9 cellular contexts compared by ENCODE assay signal in genomic region chr3:37907906-37908305, GRCh38. TPM values are rescaled to one million over a fixed set of nuclear protein-coding genes. Genes with fewer than 3 reads are reported as not detected.
DNase-seq lines count a peak whose midpoint lies in the region; ATAC-seq and TF ChIP-seq lines count a peak whose summit lies in the region.
"Had no signal": no experiment of that assay in that cellular context is flagged by ENCODE, and none has a peak within 500 bp of the region (broad histone marks: within the 10 kb centered on the region; RNA-seq: fewer than 3 reads in every experiment).

No MANE protein-coding gene starts in this region.

- peak overlapping the region; percentile 68 for H3K9ac ChIP-seq in Loucy (ENCODE audit: low read depth, low read length, poor library complexity, severe bottlenecking)

- no peaks in the 10 kb centered on the region for H3K9me2 ChIP-seq in Loucy (replicated peaks; ENCODE audit: low read depth, low read length)

- H3K36me3 ChIP-seq in Loucy (ENCODE audit: insufficient read depth, low read length) (no peaks in the 10 kb centered on the region), prostate gland (no peaks in the 10 kb centered on the region)
- H3K36me3 ChIP-seq: thoracic aorta had no signal

- H3K27me3 ChIP-seq in Loucy (ENCODE audit: insufficient read depth, low read length, poor library complexity, severe bottlenecking) (no peaks in the 10 kb centered on the region), prostate gland (replicated peaks; ENCODE audit: insufficient read depth) (no peaks in the 10 kb centered on the region)

- peak overlapping the region; percentile 4; the same call in 1 of the 2 replicates for H2AFZ ChIP-seq in Loucy (ENCODE audit: low read length)

- no peak for TF ChIP-seq POLR2A in prostate gland (IDR thresholded peaks at IDR 0.05)

- TF ChIP-seq CTCF in Loucy (conservative IDR thresholded peaks at IDR 0.05; ENCODE audit: low read length) (no peak), prostate gland (IDR thresholded peaks at IDR 0.05) (no peak)

- H3K27ac ChIP-seq in prostate gland, result no peak overlapping the region
- H3K27ac ChIP-seq: thoracic aorta had no signal

- H3K79me2 ChIP-seq in Loucy (ENCODE audit: insufficient read depth, low read length), result no peaks in the 10 kb centered on the region

- peak overlapping the region; percentile 89 for H3K4me2 ChIP-seq in Loucy (ENCODE audit: low read depth, low read length, poor library complexity, severe bottlenecking)

- intact Hi-C loops in prostate gland (cut with DNase I), result no loop called here

- peak; percentile 97 for ATAC-seq in GM18502 (IDR thresholded peaks at IDR 0.05; ENCODE audit: poor library complexity, unreplicated experiment)
- peak; percentile 90 for ATAC-seq in GM21717 (IDR thresholded peaks at IDR 0.05; ENCODE audit: unreplicated experiment)

- H3K9me3 ChIP-seq in Loucy (ENCODE audit: insufficient read depth, low read depth, low read length) (no peaks in the 10 kb centered on the region), prostate gland (no peaks in the 10 kb centered on the region)
- H3K9me3 ChIP-seq: thoracic aorta had no signal

- H3K4me1 ChIP-seq in Loucy (ENCODE audit: insufficient read depth, low read length, poor library complexity, severe bottlenecking) (peaks cover 90% of the 10 kb centered on the region), prostate gland (replicated peaks) (no peaks in the 10 kb centered on the region)

- peak; percentile 89 for DNase-seq in islet precursor cell
- DNase-seq in NCI-H2171 (lab: John Stamatoyannopoulos, UW), result no peak
- DNase-seq in prostate gland (ENCODE audit: low spot score), result no peak
- DNase-seq in HuH-7 (ENCODE audit: low spot score), result no peak
- DNase-seq in SIG-M5 (lab: John Stamatoyannopoulos, UW), result no peak

- H3K4me3 ChIP-seq in Loucy (ENCODE audit: low read length, poor library complexity, severe bottlenecking), result peak overlapping the region; percentile 62
- H3K4me3 ChIP-seq in prostate gland, result no peak overlapping the region
- H3K4me3 ChIP-seq: thoracic aorta had no signal

- H3F3A ChIP-seq in Loucy (ENCODE audit: low read depth), result peaks cover 18% of the 10 kb centered on the region

- no peaks in the 10 kb centered on the region for H4K20me1 ChIP-seq in Loucy (ENCODE audit: insufficient read depth, low read length, poor library complexity, severe bottlenecking)

- WGBS in prostate gland, result 59% methylated on average over 6 of the region's 6 CpGs

RNA-seq across cellular contexts. Expression of gene CTDSPL, which starts 46.2 kb away (rescaled TPM):
- 10 to 100 TPM; 59.3 to 60.3 TPM for total RNA-seq in prostate gland
